ENCODE assay signal across 7 cellular contexts in genomic region chr7:27156901-27157716, GRCh38. TPM values are rescaled to one million over a fixed set of nuclear protein-coding genes. Genes with fewer than 3 reads are reported as not detected.
DNase-seq lines count a peak whose midpoint lies in the region; ATAC-seq and TF ChIP-seq lines count a peak whose summit lies in the region.
"Had no signal": no experiment of that assay in that cellular context is flagged by ENCODE, and none has a peak within 500 bp of the region (broad histone marks: within the 10 kb centered on the region; RNA-seq: fewer than 3 reads in every experiment).

No MANE protein-coding gene starts in this region.

- peaks cover 24% of the 10 kb centered on the region for H3K4me1 Mint-ChIP-seq in brain

- DNase-seq in KBM-7 (peak; percentile 40), sciatic nerve (ENCODE audit: low spot score) (peak; percentile 70), GM19238 (ENCODE audit: insufficient read length, low spot score) (no peak)
- no peak for DNase-seq in central memory CD4-positive, alpha-beta T cell

- intact Hi-C loops in sciatic nerve (cut with DNase I) = loop anchor here (10.0 kb wide), 1 partner anchor 782 kb away; no protein-coding TSS in a partner anchor

- no peaks in the 10 kb centered on the region for H3K36me3 Mint-ChIP-seq in brain

- ATAC-seq in sciatic nerve (no peak), GM21381 (IDR thresholded peaks at IDR 0.05; ENCODE audit: unreplicated experiment) (no peak)

- peaks cover 0 to 31% (median 5%) of the 10 kb centered on the region in 5 experiments for H3K9me3 Mint-ChIP-seq in brain

- peaks cover 98% of the 10 kb centered on the region for H3K27me3 Mint-ChIP-seq in brain

- peak overlapping the region in 4 of 5 experiments; percentile 10 to 87 (median 62) for H3K4me3 Mint-ChIP-seq in brain

- H3K27ac Mint-ChIP-seq in brain = peak overlapping the region in 2 of 5 experiments; percentile 71 to 90

- in situ Hi-C loops in KBM-7 (cut with MboI; ENCODE audit: low pct_unique_long_range_greater_than_20kb, low sequenced_read_pairs) = loop anchor here (10.0 to 25.0 kb wide), 2 partner anchors 302 to 1295 kb away; no protein-coding TSS in a partner anchor

- no peak for TF ChIP-seq CTCF in brain (conservative IDR thresholded peaks at IDR 0.05)

RNA-seq across cellular contexts. Expression of gene HOXA7, which starts 0.6 kb away (rescaled TPM):
- 1.3 TPM for polyA plus RNA-seq in brain (ENCODE audit: insufficient read depth, low read depth, low replicate concordance)
- total RNA-seq in sciatic nerve = 6.2 TPM
- total RNA-seq: activated CD8-positive, alpha-beta memory T cell treated with anti-CD3 and anti-CD28 coated beads for 36 hours had no signal

RNA-seq across cellular contexts. Expression of gene HOXA3, which starts 4.7 kb away (rescaled TPM):
- 2.0 TPM for polyA plus RNA-seq in brain (ENCODE audit: insufficient read depth, low read depth, low replicate concordance)
- 20.9 TPM for total RNA-seq in sciatic nerve
- total RNA-seq: activated CD8-positive, alpha-beta memory T cell treated with anti-CD3 and anti-CD28 coated beads for 36 hours had no signal

RNA-seq across cellular contexts. Expression of gene HOXA9, which starts 8.2 kb away (rescaled TPM):
- polyA plus RNA-seq in brain (ENCODE audit: insufficient read depth, low read depth, low replicate concordance) = 1.1 TPM
- 7.1 TPM for total RNA-seq in sciatic nerve
- total RNA-seq: activated CD8-positive, alpha-beta memory T cell treated with anti-CD3 and anti-CD28 coated beads for 36 hours had no signal

RNA-seq across cellular contexts. Expression of gene HOXA6, which starts 9.5 kb away (rescaled TPM):
- 14.9 TPM for polyA plus RNA-seq in brain (ENCODE audit: insufficient read depth, low read depth, low replicate concordance)
- total RNA-seq in sciatic nerve = 15.8 TPM
- total RNA-seq: activated CD8-positive, alpha-beta memory T cell treated with anti-CD3 and anti-CD28 coated beads for 36 hours had no signal

RNA-seq across cellular contexts. Expression of gene HOXA5, which starts 13.6 kb away (rescaled TPM):
- polyA plus RNA-seq in brain (ENCODE audit: insufficient read depth, low read depth, low replicate concordance) = 25.3 TPM
- total RNA-seq in sciatic nerve = 20.1 TPM
- total RNA-seq: activated CD8-positive, alpha-beta memory T cell treated with anti-CD3 and anti-CD28 coated beads for 36 hours had no signal

Comparison
In these comparisons a context has a peak if more than half of its experiments do, and no peak if none do; other contexts are left out.
1. DNase-seq: peak in KBM-7 (single experiment) and sciatic nerve (single experiment); none in central memory CD4-positive, alpha-beta T cell (single experiment) and GM19238 (single experiment).